ENCODE assay signal across 8 cellular contexts in the genomic region with DNA sequence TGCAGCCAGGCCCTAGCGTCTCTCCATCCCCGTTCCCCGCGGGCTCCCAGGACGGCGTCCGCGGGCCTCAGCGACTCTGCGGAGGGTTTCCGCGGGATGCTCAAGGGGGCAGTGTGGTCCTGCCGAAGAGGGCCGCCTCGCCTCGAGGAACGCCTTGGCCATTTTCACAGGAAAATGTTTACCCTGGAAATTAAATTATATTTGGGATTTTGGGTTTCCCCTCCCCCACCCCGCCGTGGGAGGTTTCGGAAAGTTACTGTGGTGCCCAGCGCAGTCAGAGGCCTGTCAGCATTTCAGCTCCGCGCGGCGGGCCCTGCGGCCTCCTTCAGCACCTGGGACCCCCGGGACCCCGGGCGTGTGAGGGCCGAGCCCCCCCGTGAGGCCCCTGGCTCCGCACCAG.
A peak's percentile ranks its signal among the peaks of the same experiment; 100 is the strongest.
DNase-seq lines count a peak whose midpoint lies in the region; ATAC-seq and TF ChIP-seq lines count a peak whose summit lies in the region.

No MANE protein-coding gene starts in this region.

- no peak overlapping the region for H3K27ac ChIP-seq in RWPE2 (ENCODE audit: poor library complexity, severe bottlenecking)

- peaks cover 13% of the 10 kb centered on the region for H3K9me3 Mint-ChIP-seq in nephron progenitor cell

- H3K9me3 ChIP-seq in RWPE2 (ENCODE audit: severe bottlenecking) = no peaks in the 10 kb centered on the region

- H3K4me3 ChIP-seq in GM12864 (ENCODE audit: low read depth, low read length) (no peak overlapping the region), RWPE2 (ENCODE audit: severe bottlenecking) (no peak overlapping the region)

- H3K27me3 ChIP-seq in RWPE2 (ENCODE audit: insufficient read depth, poor library complexity, severe bottlenecking) = peaks cover 4% of the 10 kb centered on the region

- H3K4me3 Mint-ChIP-seq in nephron progenitor cell = peak overlapping the region; percentile 69

- H3K36me3 Mint-ChIP-seq in nephron progenitor cell (ENCODE audit: low read depth) = no peaks in the 10 kb centered on the region

- H3K27ac Mint-ChIP-seq in nephron progenitor cell = no peak overlapping the region

- peak; percentile 40 for TF ChIP-seq CTCF in GM12864 (IDR thresholded peaks at IDR 0.05; ENCODE audit: low read depth, low read length, missing control alignments)
- peak; percentile 41 for TF ChIP-seq CTCF in RWPE2 (IDR thresholded peaks at IDR 0.05; ENCODE audit: poor library complexity, severe bottlenecking)
- peak; percentile 70 for TF ChIP-seq CTCF in nephron progenitor cell (IDR thresholded peaks at IDR 0.05)

- H3K4me1 ChIP-seq in RWPE2 (ENCODE audit: insufficient read depth, poor library complexity, severe bottlenecking) = no peaks in the 10 kb centered on the region

- peaks cover 25% of the 10 kb centered on the region for H3K27me3 Mint-ChIP-seq in nephron progenitor cell (ENCODE audit: low read depth, poor library complexity)

- ATAC-seq in RWPE2 (ENCODE audit: low read depth) = peak; percentile 63; the same call in 1 of the 3 replicates

- H3K36me3 ChIP-seq in RWPE2 (ENCODE audit: low read depth) = no peaks in the 10 kb centered on the region

- no peak for DNase-seq in GM12864 (ENCODE audit: low read depth)
- no peak for DNase-seq in RWPE2 (ENCODE audit: low spot score)
- DNase-seq in fibroblast of peridontal ligament (ENCODE audit: extremely low read depth) = peak; percentile 16
- peak; percentile 78 for DNase-seq in nephron progenitor cell
- DNase-seq in HCEC 1CT = no peak
- no peak for DNase-seq in activated effector memory CD4-positive, alpha-beta T cell treated with anti-CD3 and anti-CD28 coated beads, Interleukin-2, amount 50 U/mL, for 16 hours
- no peak for DNase-seq in GF-D8 (lab: John Stamatoyannopoulos, UW)
- DNase-seq in SHP77 (lab: John Stamatoyannopoulos, UW) = no peak

- H3K4me1 Mint-ChIP-seq in nephron progenitor cell = no peaks in the 10 kb centered on the region

Comparison
In these comparisons a context has a peak if more than half of its experiments do, and no peak if none do; other contexts are left out.
1. DNase-seq: peak in fibroblast of peridontal ligament (single experiment) and nephron progenitor cell (single experiment); none in GM12864 (single experiment), RWPE2 (single experiment), HCEC 1CT (single experiment), activated effector memory CD4-positive, alpha-beta T cell treated with anti-CD3 and anti-CD28 coated beads, Interleukin-2, amount 50 U/mL, for 16 hours (single experiment), GF-D8 (single experiment) and SHP77 (0 of 2).
2. Peak in every context shown above with its lines, with median percentiles within 50 percentile points of each other: CTCF ChIP-seq.